26 cellular contexts compared by ENCODE assay signal in genomic region chr4:134365852-134366251, GRCh38.
A peak's percentile ranks its signal among the peaks of the same experiment; 100 is the strongest.
DNase-seq lines count a peak whose midpoint lies in the region; ATAC-seq, FAIRE-seq and TF ChIP-seq lines count a peak whose summit lies in the region.
"Had no signal": no experiment of that assay in that cellular context is flagged by ENCODE, and none has a peak within 500 bp of the region (broad histone marks: within the 10 kb centered on the region; RNA-seq: fewer than 3 reads in every experiment).

No MANE protein-coding gene starts in this region.

- H3K23ac ChIP-seq in IMR-90 (ENCODE audit: low read depth, low read length) = no peak overlapping the region

- TF ChIP-seq POLR2A in IMR-90 (IDR thresholded peaks at IDR 0.05; ENCODE audit: low read depth, low read length) (no peak), K562 (conservative IDR thresholded peaks at IDR 0.05) (no peak), lower leg skin (IDR thresholded peaks at IDR 0.05) (no peak)

- H3K4me1 ChIP-seq in IMR-90 (ENCODE audit: control insufficient read depth, insufficient read depth, low read length) = no peaks in the 10 kb centered on the region
- no peaks in the 10 kb centered on the region for H3K4me1 ChIP-seq in K562 (replicated peaks in 1 of 2; ENCODE audit: control insufficient read depth in 2 of 2, insufficient read depth in 2 of 2, low read length in 2 of 2)
- H3K4me1 ChIP-seq: adrenal gland, breast epithelium, colonic mucosa, esophagus squamous epithelium, psoas muscle, SJCRH30 had no signal

- H3K4me3 ChIP-seq in IMR-90 (ENCODE audit: insufficient read depth, low read depth, low read length) (no peak overlapping the region), K562 (no peak overlapping the region), lower leg skin (ENCODE audit: low read depth, poor library complexity, severe bottlenecking) (no peak overlapping the region)
- H3K4me3 ChIP-seq: adrenal gland, breast epithelium, colonic mucosa, esophagus squamous epithelium, psoas muscle, SJCRH30 had no signal

- WGBS in IMR-90 (ENCODE audit: extremely low coverage in 2 of 2, insufficient read length in 1 of 2), 2 experiments = no CpG with 5 or more reads among the region's 1 CpG
- WGBS in K562 (ENCODE audit: insufficient coverage, low coverage, missing lambda C conversion rate) = 0% methylated on average over 1 of the region's 1 CpG
- WGBS in lower leg skin, 2 donors = 43 to 75% methylated on average over 1 of the region's 1 CpG

- H3K4me2 ChIP-seq in IMR-90 (ENCODE audit: low read depth, low read length) (no peak overlapping the region), K562 (ENCODE audit: insufficient read depth, low read length) (no peak overlapping the region)
- H3K4me2 ChIP-seq: KMS-11 had no signal

- no peak for ATAC-seq in IMR-90 (ENCODE audit: low read depth)
- no peak for ATAC-seq in K562
- no peak for ATAC-seq in stimulated activated naive CD8-positive, alpha-beta T cell treated with anti-CD3 and anti-CD28 coated beads, Interleukin-15, Interleukin-2, amounts not matched to agents 100 U/mL and 50 U/mL, for 24 hours
- ATAC-seq: Panc1, psoas muscle had no signal

- no peak overlapping the region for H3K18ac ChIP-seq in IMR-90 (ENCODE audit: low read depth, low read length)

- no peak overlapping the region for H2AK5ac ChIP-seq in IMR-90 (ENCODE audit: low read depth, low read length)

- no peak overlapping the region for H3K9ac ChIP-seq in IMR-90 (ENCODE audit: low read depth, low read length)
- H3K9ac ChIP-seq in K562 (ENCODE audit: insufficient read depth in 1 of 2, low read depth in 2 of 2, low read length in 2 of 2) = no peak overlapping the region
- H3K9ac ChIP-seq: KMS-11 had no signal

- no peaks in the 10 kb centered on the region for H4K20me1 ChIP-seq in IMR-90 (ENCODE audit: insufficient read depth, low read length)
- no peaks in the 10 kb centered on the region for H4K20me1 ChIP-seq in K562 (replicated peaks; ENCODE audit: control insufficient read depth, insufficient read depth, low read length)

- intact Hi-C loops in IMR-90 (cut with micrococcal nuclease) (no loop called here), K562 (cut with micrococcal nuclease) (no loop called here), lower leg skin (cut with DNase I; ENCODE audit: low total_unique reads) (no loop called here)

- H3K79me2 ChIP-seq in K562 (ENCODE audit: control insufficient read depth, insufficient read depth, low read length) = no peaks in the 10 kb centered on the region

- H3K14ac ChIP-seq in IMR-90 (replicated peaks; ENCODE audit: low read depth, low read length) = no peak overlapping the region

- CTCF ChIA-PET in IMR-90 (lab: Yijun Ruan, JAX) = no interaction called here
- CTCF ChIA-PET in K562 (lab: Yijun Ruan, JAX; ENCODE audit: low intra/inter-chr PET ratio) = no interaction called here

- H4K91ac ChIP-seq in IMR-90 (ENCODE audit: insufficient read depth, low read depth, low read length) = no peak overlapping the region

- no peaks in the 10 kb centered on the region for H3K27me3 ChIP-seq in IMR-90 (ENCODE audit: control insufficient read depth, insufficient read depth, low read length)
- H3K27me3 ChIP-seq in K562 (ENCODE audit: control insufficient read depth in 2 of 2, insufficient read depth in 2 of 2, low read length in 2 of 2) = no peaks in the 10 kb centered on the region
- H3K27me3 ChIP-seq: adrenal gland, breast epithelium, colonic mucosa, esophagus squamous epithelium, neutrophil, SJCRH30 had no signal

- no peak for FAIRE-seq in K562 (lab: Jason Lieb, UNC)

- no peak overlapping the region for H2BK15ac ChIP-seq in IMR-90 (ENCODE audit: low read depth, low read length)

- BruUV-seq in IMR-90 (replicated peaks; lab: Mats Ljungman, UMichigan) (no TSS peak), K562 (replicated peaks; lab: Mats Ljungman, UMichigan) (no TSS peak)

- H3K79me1 ChIP-seq in IMR-90 (ENCODE audit: low read depth in 1 of 2, low read length in 2 of 2) = no peaks in the 10 kb centered on the region

- H2BK120ac ChIP-seq in IMR-90 (ENCODE audit: low read depth, low read length) = no peak overlapping the region; the same call in 1 of the 2 replicates

- no peak overlapping the region for H3K4ac ChIP-seq in IMR-90 (ENCODE audit: low read depth, low read length)

- no peak overlapping the region for H2BK20ac ChIP-seq in IMR-90 (ENCODE audit: low read depth, low read length)

- no peak overlapping the region for H4K5ac ChIP-seq in IMR-90 (ENCODE audit: low read depth, low read length)

- dilution Hi-C loops in IMR-90 (cut with HindIII; ENCODE audit: low sequenced_read_pairs, unreplicated experiment) = no loop called here

- POLR2A ChIA-PET in IMR-90 (lab: Charles Lee; ENCODE audit: unreplicated experiment) = no interaction called here
- POLR2A ChIA-PET in K562 (lab: Yijun Ruan, JAX) = no interaction called here

- H2AFZ ChIP-seq in IMR-90 (replicated peaks; ENCODE audit: low read length, poor library complexity) (no peak overlapping the region), K562 (ENCODE audit: low read depth, low read length) (no peak overlapping the region)

- no peak overlapping the region for H2AK9ac ChIP-seq in IMR-90 (replicated peaks; ENCODE audit: low read depth, low read length, poor library complexity)

- DNase-seq in ELR (ENCODE audit: low read depth) = peak; percentile 13
- DNase-seq in IMR-90 = peak; percentile 10
- no peak for DNase-seq in K562 (ENCODE audit: extremely low read depth in 1 of 4, low spot score in 3 of 4)
- peak; percentile 4 for DNase-seq in iris pigment epithelial cell (ENCODE audit: low read depth)
- DNase-seq in lower leg skin (ENCODE audit: low spot score in 2 of 2) = no peak
- DNase-seq in NCI-H446 treated with DMSO at 0.1 percent for 48 hours (lab: John Stamatoyannopoulos, UW) = no peak
- no peak for DNase-seq in activated CD4-positive, alpha-beta T cell treated with anti-CD3 and anti-CD28 coated beads, Interleukin-2, amount 50 U/mL, for 4 hours
- DNase-seq in stimulated activated naive CD8-positive, alpha-beta T cell treated with anti-CD3 and anti-CD28 coated beads, Interleukin-15, Interleukin-2, amounts not matched to agents 100 U/mL and 50 U/mL, for 24 hours = no peak
- DNase-seq: activated CD4-positive, alpha-beta T cell treated with anti-CD3 and anti-CD28 coated beads for 4 hours; activated naive CD4-positive, alpha-beta T cell; activated T-cell treated with anti-CD3 and anti-CD28 coated beads, Interleukin-2, amount 50 U/mL, for 48 hours; adrenal gland; colonic mucosa; DMS79; esophagus squamous epithelium; glutamatergic neuron; NCI-H1694 treated with DMSO at 0.1 percent for 48 hours; NCI-H2171; NCI-H524; NK-92 treated with Interleukin-12 subunit alpha and Interleukin-12 subunit beta, amount 100 ng/mL, for 24 hours; psoas muscle; SJCRH30 had no signal

- no peak overlapping the region for H4K8ac ChIP-seq in IMR-90 (ENCODE audit: low read depth in 2 of 2, low read length in 2 of 2)

- TF ChIP-seq RAD21 in IMR-90 (IDR thresholded peaks at IDR 0.05; ENCODE audit: low read length) (no peak), K562 (CRISPR knock-in tag; conservative IDR thresholded peaks at IDR 0.05 in 1 of 2, IDR thresholded peaks at IDR 0.05 in 1 of 2) (no peak)

- TF ChIP-seq EP300 in K562 (IDR thresholded peaks at IDR 0.05; ENCODE audit: low read length) = no peak

- H2BK5ac ChIP-seq in IMR-90 (ENCODE audit: low read depth, low read length, poor library complexity, severe bottlenecking) = no peak overlapping the region

- in situ Hi-C loops in IMR-90 (cut with MboI; ENCODE audit: low sequenced_read_pairs) (no loop called here), K562 (cut with MboI) (no loop called here)

- H3K36me3 ChIP-seq in IMR-90 (ENCODE audit: control insufficient read depth, insufficient read depth, low read length) = no peaks in the 10 kb centered on the region
- no peaks in the 10 kb centered on the region for H3K36me3 ChIP-seq in K562 (ENCODE audit: control insufficient read depth, insufficient read depth, low read length)
- H3K36me3 ChIP-seq: adrenal gland, breast epithelium, colonic mucosa, esophagus squamous epithelium, neutrophil, SJCRH30 had no signal

- no peak overlapping the region for H3K27ac ChIP-seq in IMR-90 (ENCODE audit: insufficient read depth, low read length)
- H3K27ac ChIP-seq in K562 (ENCODE audit: extremely low read depth, low read depth, low read length) = 0 out of 3 replicates have a peak overlapping the region, but pooled peaks have one; percentile 31
- H3K27ac ChIP-seq: adrenal gland, breast epithelium, colonic mucosa, esophagus squamous epithelium, KMS-11, neutrophil, psoas muscle, SJCRH30 had no signal

- H3K56ac ChIP-seq in IMR-90 (ENCODE audit: extremely low read depth, insufficient read depth, low read length) = no peak overlapping the region

- no peak for TF ChIP-seq CTCF in IMR-90 (conservative IDR thresholded peaks at IDR 0.05; ENCODE audit: low read depth, low read length)
- TF ChIP-seq CTCF in K562 (IDR thresholded peaks at IDR 0.05 in 2 of 3, conservative IDR thresholded peaks at IDR 0.05 in 1 of 3; ENCODE audit: insufficient read depth in 2 of 3, low read depth in 1 of 3, low read length in 3 of 3) = no peak
- TF ChIP-seq CTCF in lower leg skin (IDR thresholded peaks at IDR 0.05) = no peak

- H3K9me3 ChIP-seq in IMR-90 (ENCODE audit: control insufficient read depth, insufficient read depth, low read length) = peaks cover 4% of the 10 kb centered on the region; the same call in 1 of the 2 replicates
- no peaks in the 10 kb centered on the region for H3K9me3 ChIP-seq in K562 (replicated peaks; ENCODE audit: control insufficient read depth, insufficient read depth, low read depth, low read length)
- H3K9me3 ChIP-seq: adrenal gland, breast epithelium, colonic mucosa, esophagus squamous epithelium, neutrophil, psoas muscle, SJCRH30 had no signal

- H3K9me1 ChIP-seq in IMR-90 (ENCODE audit: insufficient read depth, low read length) = no peaks in the 10 kb centered on the region
- no peaks in the 10 kb centered on the region for H3K9me1 ChIP-seq in K562 (ENCODE audit: control insufficient read depth, insufficient read depth, low read length)

TF ChIP-seq in IMR-90, 13 proteins besides CTCF, POLR2A, EP300 and RAD21 (continues in another document):
- TF ChIP-seq MAZ (IDR thresholded peaks at IDR 0.05; ENCODE audit: borderline replicate concordance, low read depth, low read length) (no peak), NFE2L2 (IDR thresholded peaks at IDR 0.05; ENCODE audit: low read depth, low read length) (peak; percentile 59; the same call in 1 of the 2 replicates)

TF ChIP-seq in K562, 482 proteins besides CTCF, POLR2A, EP300 and RAD21:
- TF ChIP-seq NFE2 (IDR thresholded peaks at IDR 0.05; ENCODE audit: low read depth) = peak; percentile 24; the same call in 1 of the 2 replicates
- TF ChIP-seq NFE2L1 (tag; IDR thresholded peaks at IDR 0.05; ENCODE audit: borderline replicate concordance, low read depth) = 0 out of 2 replicates have a peak, but pooled peaks have one; percentile 9
- TF ChIP-seq MAFG (tag; conservative IDR thresholded peaks at IDR 0.05) = peak; percentile 82
- peak; percentile 51 for TF ChIP-seq ZNF316 (IDR thresholded peaks at IDR 0.05)
- TF ChIP-seq C11orf30 (IDR thresholded peaks at IDR 0.05; ENCODE audit: low read depth) = peak; percentile 24; the same call in 1 of the 2 replicates
- TF ChIP-seq SOX6 (IDR thresholded peaks at IDR 0.05) = no peak

Comparison
In these comparisons a context has a peak if more than half of its experiments do, and no peak if none do; other contexts are left out.
1. DNase-seq: peak in ELR (single experiment), IMR-90 (single experiment) and iris pigment epithelial cell (single experiment); none in K562 (0 of 4), lower leg skin (0 of 2), NCI-H446 treated with DMSO at 0.1 percent for 48 hours (single experiment), activated CD4-positive, alpha-beta T cell treated with anti-CD3 and anti-CD28 coated beads, Interleukin-2, amount 50 U/mL, for 4 hours (0 of 2) and stimulated activated naive CD8-positive, alpha-beta T cell treated with anti-CD3 and anti-CD28 coated beads, Interleukin-15, Interleukin-2, amounts not matched to agents 100 U/mL and 50 U/mL, for 24 hours (single experiment).